In the genomic region with DNA sequence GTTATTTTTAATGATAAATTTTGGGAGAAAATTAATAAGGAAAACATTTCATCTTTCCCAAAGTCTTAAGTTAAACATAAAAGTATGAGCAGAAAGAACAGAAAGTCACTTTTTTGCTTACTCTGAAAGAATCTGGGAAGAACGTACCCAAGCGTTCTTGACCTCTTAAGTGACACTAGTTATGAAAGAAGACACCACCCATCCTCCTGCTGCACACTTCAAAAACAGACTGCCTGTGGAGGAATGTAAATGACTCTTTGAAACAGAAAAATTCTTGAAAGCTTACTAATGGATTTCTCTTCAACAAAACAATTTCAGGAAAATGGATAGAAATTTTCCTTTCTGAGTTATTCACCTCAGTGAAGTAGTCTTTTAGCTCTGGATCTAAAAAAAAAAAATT, we compare ENCODE assay signal across 23 cellular contexts.
DNase-seq lines count a peak whose midpoint lies in the region; ATAC-seq and TF ChIP-seq lines count a peak whose summit lies in the region.
"Had no signal": no experiment of that assay in that cellular context is flagged by ENCODE, and none has a peak within 500 bp of the region (broad histone marks: within the 10 kb centered on the region; RNA-seq: fewer than 3 reads in every experiment).

No MANE protein-coding gene starts in this region.

- TF ChIP-seq POLR2A in HCT116 (IDR thresholded peaks at IDR 0.05; ENCODE audit: borderline replicate concordance, extremely low read depth, insufficient read depth, insufficient read length) = no peak

- H3K4me2 ChIP-seq in HCT116 (ENCODE audit: low read length) (peak overlapping the region; percentile 59; the same call in 1 of the 2 replicates), trophoblast cell (ENCODE audit: low read length) (no peak overlapping the region)

- peak; percentile 70 for ATAC-seq in HCT116
- ATAC-seq: CD8-positive, alpha-beta T cell; natural killer cell treated with Interleukin-12 subunit alpha and Interleukin-12 subunit beta and Interleukin-15 and Interleukin-18, amount 100 ng/mL, for 72 hours; Right ventricle myocardium inferior; T-cell had no signal

- H4K12ac ChIP-seq in trophoblast cell (ENCODE audit: low read depth, low read length) = no peak overlapping the region

- H3K27me3 Mint-ChIP-seq in Caco-2 (ENCODE audit: insufficient read depth, unreplicated experiment) = no peaks in the 10 kb centered on the region
- H3K27me3 Mint-ChIP-seq: activated naive CD4-positive, alpha-beta T cell treated with anti-CD3 and anti-CD28 coated beads, Interleukin-2, amount 50 U/mL, for 24 hours; brain; natural killer cell treated with Interleukin-12 subunit alpha and Interleukin-12 subunit beta and Interleukin-15 and Interleukin-18, amount 100 ng/mL, for 72 hours; T-cell had no signal

- no peak overlapping the region for H2AK5ac ChIP-seq in trophoblast cell (ENCODE audit: low read length)

- no peak overlapping the region for H2BK12ac ChIP-seq in trophoblast cell (ENCODE audit: low read length)

- H3K23ac ChIP-seq in trophoblast cell (ENCODE audit: low read length) = no peak overlapping the region

- H3K9me2 ChIP-seq in HCT116 (ENCODE audit: insufficient read depth) = no peaks in the 10 kb centered on the region

- no peak overlapping the region for H3K4me3 ChIP-seq in HCT116 (replicated peaks in 1 of 2; ENCODE audit: low read depth in 1 of 2, low read length in 2 of 2)
- H3K4me3 ChIP-seq in epithelial cell of esophagus (ENCODE audit: low read length) = no peak overlapping the region
- H3K4me3 ChIP-seq in trophoblast cell (ENCODE audit: low read depth, low read length) = no peak overlapping the region
- H3K4me3 ChIP-seq in Caco-2 (ENCODE audit: low read depth, low read length) = no peak overlapping the region
- H3K4me3 ChIP-seq: thyroid gland had no signal

- intact Hi-C loops in HCT116 (cut with micrococcal nuclease) (no loop called here), Caco-2 (cut with micrococcal nuclease; ENCODE audit: unreplicated experiment) (no loop called here)

- H3K14ac ChIP-seq in trophoblast cell (ENCODE audit: low read length) = no peak overlapping the region

- H3K18ac ChIP-seq in trophoblast cell (ENCODE audit: low read length) = no peak overlapping the region

- CTCF ChIA-PET in HCT116 (lab: Charles Lee) = no interaction called here
- CTCF ChIA-PET in Caco-2 (lab: Charles Lee) = no interaction called here

- H3K4me1 ChIP-seq in HCT116 (ENCODE audit: control insufficient read depth in 1 of 2, insufficient read depth in 2 of 2, low read length in 2 of 2) = peaks cover 4 to 16% of the 10 kb centered on the region in 2 experiments; a peak in 2 of 4 replicates
- peaks cover 0 to 2% of the 10 kb centered on the region in 2 experiments for H3K4me1 ChIP-seq in trophoblast cell (ENCODE audit: control insufficient read depth in 1 of 2, insufficient read depth in 2 of 2, low read length in 2 of 2)
- no peaks in the 10 kb centered on the region; the same call in 1 of the 2 replicates for H3K4me1 ChIP-seq in Caco-2
- H3K4me1 ChIP-seq: thyroid gland had no signal

- H3K79me2 ChIP-seq in HCT116 (ENCODE audit: insufficient read depth, low read length) (no peaks in the 10 kb centered on the region), trophoblast cell (ENCODE audit: control insufficient read depth, insufficient read depth, low read length, poor library complexity) (no peaks in the 10 kb centered on the region)

- H3K27me3 ChIP-seq in HCT116 (ENCODE audit: insufficient read depth, low read length) (no peaks in the 10 kb centered on the region), trophoblast cell (ENCODE audit: insufficient read depth, low read length) (no peaks in the 10 kb centered on the region), Caco-2 (replicated peaks; ENCODE audit: control insufficient read depth, insufficient read depth, low read length) (no peaks in the 10 kb centered on the region)
- H3K27me3 ChIP-seq: thyroid gland had no signal

- H3K79me1 ChIP-seq in trophoblast cell (ENCODE audit: low read length) = peaks cover 4% of the 10 kb centered on the region

- no peak overlapping the region for H3K27ac Mint-ChIP-seq in Caco-2 (ENCODE audit: unreplicated experiment)
- H3K27ac Mint-ChIP-seq: activated naive CD4-positive, alpha-beta T cell treated with anti-CD3 and anti-CD28 coated beads, Interleukin-2, amount 50 U/mL, for 24 hours; brain; CD8-positive, alpha-beta T cell; natural killer cell treated with Interleukin-12 subunit alpha and Interleukin-12 subunit beta and Interleukin-15 and Interleukin-18, amount 100 ng/mL, for 72 hours; T-cell had no signal

- H4K8ac ChIP-seq in trophoblast cell (ENCODE audit: low read depth, low read length) = no peak overlapping the region

- peak; percentile 10 for DNase-seq in HCT116 (ENCODE audit: low read depth, low spot score)
- peak; percentile 13 to 75 for DNase-seq in SW 1271 (lab: John Stamatoyannopoulos, UW)
- DNase-seq in epithelial cell of esophagus (ENCODE audit: low read depth) = peak; percentile 45
- DNase-seq in trophoblast cell = peak; percentile 27 to 70
- DNase-seq in activated CD4-positive, alpha-beta T cell treated with anti-CD3 and anti-CD28 coated beads, Interleukin-2, amount 50 U/mL, for 1 hour = no peak
- DNase-seq in hepatic stellate cell (ENCODE audit: low spot score) = no peak
- no peak for DNase-seq in Caco-2
- DNase-seq: activated CD4-positive, alpha-beta T cell treated with anti-CD3 and anti-CD28 coated beads for 4 hours; CD8-positive, alpha-beta T cell; DMS79; IMR-90; kidney glomerular epithelial cell; NCI-H1694 treated with DMSO at 0.1 percent for 48 hours; NCI-H526 treated with DMSO at 0.1 percent for 48 hours; stimulated activated CD4-positive, alpha-beta T cell treated with anti-CD3 and anti-CD28 coated beads, Interleukin-1b, Interleukin-23, amount 100 ng/mL, for 48 hours; stimulated activated naive CD4-positive, alpha-beta T cell; T-cell had no signal

- H4K20me1 ChIP-seq in HCT116 (ENCODE audit: insufficient read depth) = no peaks in the 10 kb centered on the region

- H2BK5ac ChIP-seq in trophoblast cell (ENCODE audit: low read depth, low read length, poor library complexity) = no peak overlapping the region

- BruUV-seq in HCT116 (replicated peaks; lab: Mats Ljungman, UMichigan) (no TSS peak), Caco-2 (replicated peaks; lab: Mats Ljungman, UMichigan) (no TSS peak)

- H2AFZ ChIP-seq in HCT116 (ENCODE audit: low read depth, low read length, poor library complexity, severe bottlenecking) (peak overlapping the region; percentile 64), trophoblast cell (ENCODE audit: insufficient read depth, low read length, poor library complexity) (no peak overlapping the region)

- no peak overlapping the region for H4K91ac ChIP-seq in trophoblast cell (ENCODE audit: low read depth, low read length)

- no peak for TF ChIP-seq RAD21 in HCT116 (IDR thresholded peaks at IDR 0.05; ENCODE audit: low read depth)

- WGBS in trophoblast cell (ENCODE audit: extremely low coverage, insufficient coverage, insufficient read length) = no CpG with 5 or more reads among the region's 2 CpGs

- H3K4me3 Mint-ChIP-seq in Caco-2 (ENCODE audit: unreplicated experiment) = no peak overlapping the region
- H3K4me3 Mint-ChIP-seq: activated naive CD4-positive, alpha-beta T cell treated with anti-CD3 and anti-CD28 coated beads, Interleukin-2, amount 50 U/mL, for 24 hours; brain; CD8-positive, alpha-beta T cell; natural killer cell treated with Interleukin-12 subunit alpha and Interleukin-12 subunit beta and Interleukin-15 and Interleukin-18, amount 100 ng/mL, for 72 hours; T-cell had no signal

- H3K9me3 ChIP-seq in HCT116 (ENCODE audit: control insufficient read depth in 1 of 2, insufficient read depth in 1 of 2, low read depth in 1 of 2, low read length in 2 of 2) (no peaks in the 10 kb centered on the region), trophoblast cell (ENCODE audit: insufficient read depth, low read depth, low read length) (no peaks in the 10 kb centered on the region), Caco-2 (no peaks in the 10 kb centered on the region)
- H3K9me3 ChIP-seq: thyroid gland had no signal

- H3K36me3 ChIP-seq in HCT116 (ENCODE audit: control insufficient read depth in 1 of 2, insufficient read depth in 2 of 2, low read length in 2 of 2) (no peaks in the 10 kb centered on the region), trophoblast cell (ENCODE audit: control insufficient read depth in 1 of 2, insufficient read depth in 2 of 2, low read length in 2 of 2) (no peaks in the 10 kb centered on the region), Caco-2 (ENCODE audit: control insufficient read depth, insufficient read depth, low read length) (no peaks in the 10 kb centered on the region)
- H3K36me3 ChIP-seq: thyroid gland had no signal

- H3K27ac ChIP-seq in HCT116 (ENCODE audit: low read depth, low read length) (no peak overlapping the region), trophoblast cell (ENCODE audit: low read depth, low read length) (peak overlapping the region; percentile 69)
- H3K27ac ChIP-seq: epithelial cell of prostate, thyroid gland had no signal

- H3K9ac ChIP-seq in HCT116 (ENCODE audit: low read length) (no peak overlapping the region), trophoblast cell (ENCODE audit: low read length) (no peak overlapping the region)

- no peak overlapping the region for H2BK120ac ChIP-seq in trophoblast cell (ENCODE audit: insufficient read depth, low read length, poor library complexity)

- no peak overlapping the region for H3K4ac ChIP-seq in trophoblast cell (ENCODE audit: low read depth, low read length)

- no peaks in the 10 kb centered on the region for H3K36me3 Mint-ChIP-seq in Caco-2 (ENCODE audit: insufficient read depth, unreplicated experiment)
- H3K36me3 Mint-ChIP-seq: activated naive CD4-positive, alpha-beta T cell treated with anti-CD3 and anti-CD28 coated beads, Interleukin-2, amount 50 U/mL, for 24 hours; brain; CD8-positive, alpha-beta T cell; natural killer cell treated with Interleukin-12 subunit alpha and Interleukin-12 subunit beta and Interleukin-15 and Interleukin-18, amount 100 ng/mL, for 72 hours; T-cell had no signal

- TF ChIP-seq CTCF in HCT116 (IDR thresholded peaks at IDR 0.05 in 2 of 3, conservative IDR thresholded peaks at IDR 0.05 in 1 of 3; ENCODE audit: borderline replicate concordance in 1 of 3, insufficient read depth in 1 of 3, low read depth in 2 of 3, low read length in 2 of 3) (no peak), epithelial cell of esophagus (IDR thresholded peaks at IDR 0.05; ENCODE audit: insufficient read depth, low read depth, low read length, missing control alignments) (no peak), Caco-2 (IDR thresholded peaks at IDR 0.05; ENCODE audit: insufficient read depth in 1 of 2, low read depth in 1 of 2, low read length in 1 of 2, severe bottlenecking in 1 of 2, unreplicated experiment in 1 of 2) (no peak)

- H3K9me3 Mint-ChIP-seq in Caco-2 (ENCODE audit: unreplicated experiment) = no peaks in the 10 kb centered on the region
- H3K9me3 Mint-ChIP-seq: brain had no signal

- POLR2A ChIA-PET in HCT116 (lab: Charles Lee) = no interaction called here
- POLR2A ChIA-PET in Caco-2 (lab: Charles Lee) = no interaction called here

- H3K4me1 Mint-ChIP-seq in Caco-2 (ENCODE audit: low read depth, unreplicated experiment) = peaks cover 6% of the 10 kb centered on the region
- H3K4me1 Mint-ChIP-seq: activated naive CD4-positive, alpha-beta T cell treated with anti-CD3 and anti-CD28 coated beads, Interleukin-2, amount 50 U/mL, for 24 hours; brain; T-cell had no signal

- RAD21 ChIA-PET in HCT116 (lab: Charles Lee; ENCODE audit: low non-redundant PET in 1 of 2, low total read pairs in 2 of 2, uncharacterized antibody in 2 of 2, unreplicated experiment in 2 of 2) = no interaction called here

Comparison
In these comparisons a context has a peak if more than half of its experiments do, and no peak if none do; other contexts are left out.
1. DNase-seq: peak in HCT116 (single experiment), SW 1271 (2 of 2), epithelial cell of esophagus (single experiment) and trophoblast cell (2 of 2); none in activated CD4-positive, alpha-beta T cell treated with anti-CD3 and anti-CD28 coated beads, Interleukin-2, amount 50 U/mL, for 1 hour (single experiment), hepatic stellate cell (single experiment) and Caco-2 (0 of 2).